8 cellular contexts compared by ENCODE assay signal in the genomic region with DNA sequence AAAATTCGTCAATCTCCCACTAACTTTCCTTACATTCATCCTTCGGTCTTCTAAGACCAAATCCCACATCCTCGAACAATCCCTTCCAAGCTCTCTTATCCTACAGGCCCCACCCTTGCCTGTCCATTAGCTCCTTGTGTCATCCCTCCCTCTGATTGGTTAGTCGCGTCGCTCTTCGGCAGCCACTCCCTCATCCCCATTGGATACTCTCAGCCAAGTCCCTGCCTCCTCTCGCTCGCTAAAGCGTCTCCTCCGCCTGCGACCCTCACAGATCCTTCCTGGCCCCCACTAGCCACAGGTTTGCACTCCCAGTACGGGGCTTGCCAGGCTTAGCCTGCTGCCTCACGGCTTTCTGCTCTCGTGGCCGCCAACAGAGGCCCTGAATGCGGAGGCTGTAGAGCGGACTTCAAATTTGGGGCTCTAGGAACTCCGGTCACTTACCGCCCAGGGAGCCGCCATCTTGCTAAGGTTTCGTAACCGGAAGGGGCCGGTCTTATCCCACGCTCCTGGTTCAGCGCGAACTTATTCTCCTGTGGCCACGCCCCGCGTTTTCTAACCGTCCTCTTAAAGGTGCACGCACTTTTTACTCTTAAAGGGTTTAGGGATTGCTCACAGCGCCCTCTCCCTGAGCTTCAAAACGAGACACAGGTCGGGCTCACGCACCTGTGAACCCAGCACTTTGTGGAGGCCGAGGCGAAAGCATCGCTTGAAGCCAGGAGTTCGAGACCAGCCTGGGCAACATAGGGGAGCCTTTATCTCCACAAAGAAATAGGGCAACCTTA. TPM values are rescaled to one million over a fixed set of nuclear protein-coding genes. Genes with fewer than 3 reads are reported as not detected.
DNase-seq lines count a peak whose midpoint lies in the region; ATAC-seq and TF ChIP-seq lines count a peak whose summit lies in the region.

A gene (minus strand): TSS at position 472 of the 782 bp plus-strand sequence. CDS start 13 bp downstream, at position 459.

- H3K9me3 ChIP-seq in adrenal gland (replicated peaks in 1 of 3) (no peaks in the 10 kb centered on the region), heart left ventricle (no peaks in the 10 kb centered on the region)

- peak within 1 kb of the TSS; percentile 63 for H3K4me3 ChIP-seq in GM12875 (ENCODE audit: low read depth, low read length)
- H3K4me3 ChIP-seq in adrenal gland = peak within 1 kb of the TSS; percentile 59 to 96 (median 77)
- peak within 1 kb of the TSS; percentile 29 to 90 (median 76) for H3K4me3 ChIP-seq in heart left ventricle

- peaks cover 3% of the 10 kb centered on the region for H3K36me3 Mint-ChIP-seq in type B pancreatic cell

- H3K4me1 ChIP-seq in adrenal gland (replicated peaks in 1 of 2) = peaks cover 5 to 13% of the 10 kb centered on the region in 2 donors
- H3K4me1 ChIP-seq in heart left ventricle = peaks cover 0 to 21% (median 12%) of the 10 kb centered on the region in 12 donors

- no peak within 1 kb of the TSS for H3K27ac Mint-ChIP-seq in type B pancreatic cell

- H3K9me3 Mint-ChIP-seq in type B pancreatic cell = no peaks in the 10 kb centered on the region

- WGBS in adrenal gland, 4 donors = 1% methylated on average over 38 to 40 of the region's 40 CpGs
- 1% methylated on average over 40 of the region's 40 CpGs for WGBS in heart left ventricle, 4 donors

- peaks cover 3% of the 10 kb centered on the region for H3K4me1 Mint-ChIP-seq in type B pancreatic cell (ENCODE audit: unreplicated experiment)

- H3K27ac ChIP-seq in adrenal gland (peak within 1 kb of the TSS; percentile 75 to 97 (median 93)), heart left ventricle (peak within 1 kb of the TSS; percentile 84 to 100 (median 94))

- TF ChIP-seq CTCF in GM12875 (IDR thresholded peaks at IDR 0.05; ENCODE audit: borderline replicate concordance, insufficient read depth, low read depth, low read length) (peak; percentile 61; the same call in 1 of the 2 replicates), adrenal gland (IDR thresholded peaks at IDR 0.05) (peak in 4 of 6 experiments; percentile 30 to 37 (median 34)), heart left ventricle (IDR thresholded peaks at IDR 0.05) (peak; percentile 21 to 71 (median 47)), type B pancreatic cell (conservative IDR thresholded peaks at IDR 0.05) (peak; percentile 57)

- peaks cover 0 to 11% of the 10 kb centered on the region in 2 donors for H3K36me3 ChIP-seq in adrenal gland (replicated peaks in 1 of 2)
- peaks cover 0 to 35% (median 26%) of the 10 kb centered on the region in 9 donors for H3K36me3 ChIP-seq in heart left ventricle

- ATAC-seq in HG02763 (IDR thresholded peaks at IDR 0.05; ENCODE audit: unreplicated experiment) (peak; percentile 90), heart left ventricle (peak; percentile 96 to 99 (median 98))

- intact Hi-C loops in adrenal gland (cut with DNase I) (loop anchor here in 1 of 2 donors (10.0 kb wide), 1 partner anchor 95 kb away; no protein-coding TSS in a partner anchor), heart left ventricle (cut with DNase I) (loop anchor here in 9 of 10 donors (1.0 to 10.0 kb wide), 9 partner anchors 41 to 235 kb away; a partner anchor contains a TSS)

- H3K4me3 Mint-ChIP-seq in type B pancreatic cell = no peak within 1 kb of the TSS

- DNase-seq in NCI-H1417 (lab: John Stamatoyannopoulos, UW) = peak; percentile 98 to 100 (median 99)
- peak; percentile 87 to 97 for DNase-seq in SW 1271 (lab: John Stamatoyannopoulos, UW)
- DNase-seq in adrenal gland = peak; percentile 92 to 99 (median 99)
- DNase-seq in heart left ventricle = peak; percentile 94 to 98 (median 97)
- DNase-seq in pons (ENCODE audit: low spot score) = peak; percentile 99
- peak; percentile 90 for DNase-seq in type B pancreatic cell (ENCODE audit: extremely low spot score, unreplicated experiment)

- H3K27me3 ChIP-seq in adrenal gland (no peaks in the 10 kb centered on the region), heart left ventricle (no peaks in the 10 kb centered on the region)

- peaks cover 22% of the 10 kb centered on the region for H3K27me3 Mint-ChIP-seq in type B pancreatic cell

- TF ChIP-seq POLR2A in adrenal gland (IDR thresholded peaks at IDR 0.05) = peak; percentile 27 to 89
- TF ChIP-seq POLR2A in heart left ventricle (IDR thresholded peaks at IDR 0.05) = peak in 1 of 2 donors; percentile 46

RNA-seq across cellular contexts. Expression of the gene that starts here (rescaled TPM):
- total RNA-seq in adrenal gland = 10 to 100 TPM; 35.5 to 60.9 (median 47.8) TPM
- 10 to 100 TPM; 30.7 to 50.1 (median 45.3) TPM for polyA plus RNA-seq in adrenal gland
- 100 to 1,000 TPM in 6 of 9 donors, 10 to 100 TPM in 3; 67.9 to 138 (median 102) TPM for total RNA-seq in heart left ventricle
- polyA plus RNA-seq in heart left ventricle = 100 to 1,000 TPM; 121 to 130 TPM
- total RNA-seq in type B pancreatic cell (ENCODE audit: low replicate concordance) = 43.8 and 57.4 TPM in 2 replicates

Comparison
In these comparisons a context has a peak if more than half of its experiments do, and no peak if none do; other contexts are left out.
1. Peak in every context shown above with its lines: DNase-seq, ATAC-seq, H3K4me3 ChIP-seq and H3K27ac ChIP-seq.